Comparison of ENCODE assay signal across 19 cellular contexts in the genomic region with DNA sequence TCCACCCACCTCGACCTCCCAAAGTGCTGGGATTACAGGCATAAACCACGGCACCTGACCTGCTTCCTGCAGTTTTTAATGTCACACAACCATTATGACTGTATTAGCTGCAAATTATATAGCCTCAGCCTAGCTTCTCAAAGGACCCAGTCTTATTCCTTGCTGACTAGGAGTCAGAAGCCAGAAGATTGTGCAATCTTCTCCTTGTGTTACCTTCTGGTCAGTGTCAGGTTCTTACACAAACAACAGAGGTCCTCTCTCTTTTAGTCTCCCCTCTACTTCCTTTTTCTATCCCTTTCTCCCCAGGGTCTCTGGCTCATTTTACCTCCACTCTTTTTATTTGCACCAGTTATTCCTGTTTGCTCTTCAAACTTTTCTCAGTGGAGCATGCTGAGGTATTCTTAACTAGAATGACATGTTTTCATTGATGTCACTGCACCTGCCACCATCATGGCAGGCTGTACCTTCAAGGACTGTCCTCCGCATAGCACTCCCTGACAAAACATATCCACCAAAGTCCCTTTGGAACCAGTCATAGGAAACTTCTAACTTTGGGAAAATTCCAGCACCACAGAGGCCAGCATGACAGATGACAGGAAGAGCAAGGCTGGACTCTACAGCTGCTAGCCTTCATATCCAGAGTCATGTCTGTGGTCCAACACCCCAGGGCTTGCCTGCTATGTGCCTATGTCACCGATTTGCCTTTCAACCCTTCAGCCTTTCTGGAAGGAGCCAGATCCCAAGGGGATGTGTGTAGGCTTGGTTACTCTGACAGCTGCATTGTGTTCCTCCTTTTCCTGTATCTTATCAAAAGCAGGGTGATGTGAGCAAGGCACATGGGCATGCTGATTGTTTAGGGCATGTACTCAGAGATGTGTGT.
"Had no signal": no experiment of that assay in that cellular context is flagged by ENCODE, and none has a peak within 500 bp of the region (broad histone marks: within the 10 kb centered on the region; RNA-seq: fewer than 3 reads in every experiment).

No MANE protein-coding gene starts in this region.

- H3K4me3 ChIP-seq: esophagus squamous epithelium, psoas muscle, thoracic aorta had no signal

- FAIRE-seq: endothelial cell of umbilical vein, TTC549 had no signal

- DNase-seq: activated CD4-positive, alpha-beta T cell treated with anti-CD3 and anti-CD28 coated beads for 4 hours; activated CD8-positive, alpha-beta T cell treated with anti-CD3 and anti-CD28 coated beads for 36 hours; activated effector memory CD4-positive, alpha-beta T cell treated with anti-CD3 and anti-CD28 coated beads, Interleukin-2, amount 50 U/mL, for 16 hours; activated naive CD8-positive, alpha-beta T cell treated with anti-CD3 and anti-CD28 coated beads, Interleukin-2, amount 10 ng/mL, durations not matched to agents 7 days and 5 days; activated T-cell treated with anti-CD3 and anti-CD28 coated beads, Interleukin-2, amount 50 U/mL, for 4 hours; anterior cingulate cortex; brain microvascular endothelial cell; cortex of kidney; effector CD4-positive, alpha-beta T cell; esophagus squamous epithelium; nephron progenitor cell; psoas muscle; stimulated activated CD4-positive, alpha-beta T cell treated with anti-CD3 and anti-CD28 coated beads, Interleukin-1b, Interleukin-23, amount 100 ng/mL, for 48 hours; T-helper 17 cell had no signal

- ATAC-seq: activated CD8-positive, alpha-beta T cell treated with anti-CD3 and anti-CD28 coated beads for 36 hours; activated T-cell treated with anti-CD3 and anti-CD28 coated beads, Interleukin-2, amount 50 U/mL, for 4 hours; psoas muscle; sciatic nerve; T-helper 17 cell; WTC11 had no signal
